ENCODE assay signal across 16 cellular contexts in the genomic region with DNA sequence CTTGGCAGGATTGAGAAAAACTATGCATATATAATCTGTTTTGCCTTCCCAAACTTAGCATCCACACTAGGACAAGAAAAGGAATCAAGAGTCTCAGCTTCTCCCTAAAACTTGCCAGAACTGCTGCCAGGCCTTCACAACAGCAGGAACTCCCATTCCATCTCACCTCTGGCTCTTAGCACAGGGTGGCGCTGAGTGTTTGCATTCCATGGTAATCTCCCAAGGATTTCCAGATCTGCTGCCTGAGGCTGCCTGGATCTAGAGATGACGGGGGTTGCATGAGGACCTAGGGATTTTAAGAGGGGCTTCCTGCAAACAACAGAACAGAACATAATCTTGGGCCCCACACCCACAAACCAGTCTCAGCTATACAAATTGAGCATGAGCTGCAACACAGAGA.
DNase-seq lines count a peak whose midpoint lies in the region; ATAC-seq and TF ChIP-seq lines count a peak whose summit lies in the region.
"Had no signal": no experiment of that assay in that cellular context is flagged by ENCODE, and none has a peak within 500 bp of the region (broad histone marks: within the 10 kb centered on the region; RNA-seq: fewer than 3 reads in every experiment).

No MANE protein-coding gene starts in this region.

- peak overlapping the region; percentile 55 for H3K27ac Mint-ChIP-seq in endodermal cell
- H3K27ac Mint-ChIP-seq: CD8-positive, alpha-beta T cell; HFFc6 had no signal

- H3K27me3 ChIP-seq in endodermal cell (ENCODE audit: control insufficient read depth, insufficient read depth, low read length, poor library complexity, severe bottlenecking) = no peaks in the 10 kb centered on the region
- H3K27me3 ChIP-seq: BLaER1 had no signal

- H3K27ac ChIP-seq in endodermal cell (ENCODE audit: low read depth, low read length) = no peak overlapping the region
- H3K27ac ChIP-seq: BLaER1 had no signal

- 53 to 79% methylated on average over 2 of the region's 2 CpGs for WGBS in endodermal cell (ENCODE audit: insufficient coverage in 1 of 2, insufficient read length in 1 of 2), 2 experiments

- DNase-seq in NCI-H82 (lab: John Stamatoyannopoulos, UW) (peak; percentile 19), NCI-H82 treated with DMSO at 0.1 percent for 48 hours (lab: John Stamatoyannopoulos, UW; ENCODE audit: unreplicated experiment) (no peak), HT-29 (ENCODE audit: low spot score) (peak; percentile 15), endodermal cell (peak; percentile 86), middle frontal gyrus (ENCODE audit: extremely low spot score, low spot score) (peak; percentile 24), T1000 (lab: John Stamatoyannopoulos, UW) (no peak)
- DNase-seq in activated CD4-positive, CD25-positive, alpha-beta regulatory T cell (lab: John Stamatoyannopoulos, UW) = no peak
- DNase-seq: CD8-positive, alpha-beta T cell; DMS79 treated with DMSO at 0.1 percent for 48 hours; GOT3; HFFc6; NCI-H1694; NCI-H2107; NCI-H345 had no signal

- no peak for ATAC-seq in GM21723 (IDR thresholded peaks at IDR 0.05; ENCODE audit: unreplicated experiment)
- ATAC-seq: CD8-positive, alpha-beta T cell had no signal

- peaks cover 22% of the 10 kb centered on the region for H3K4me1 Mint-ChIP-seq in endodermal cell

- no peak overlapping the region for H3K4me3 ChIP-seq in endodermal cell (ENCODE audit: low read length)
- H3K4me3 ChIP-seq: BLaER1 had no signal

- no peak overlapping the region for H3K4me3 Mint-ChIP-seq in endodermal cell
- H3K4me3 Mint-ChIP-seq: CD8-positive, alpha-beta T cell; HFFc6 had no signal

- no peaks in the 10 kb centered on the region for H3K4me1 ChIP-seq in endodermal cell (ENCODE audit: control insufficient read depth, insufficient read depth, low read length)
- H3K4me1 ChIP-seq: BLaER1 had no signal

- H3K27me3 Mint-ChIP-seq in endodermal cell (ENCODE audit: insufficient read depth) = no peaks in the 10 kb centered on the region

- H3K36me3 ChIP-seq in endodermal cell (ENCODE audit: control insufficient read depth, insufficient read depth, low read length) = no peaks in the 10 kb centered on the region
- H3K36me3 ChIP-seq: BLaER1 had no signal

- no peaks in the 10 kb centered on the region for H3K36me3 Mint-ChIP-seq in endodermal cell (ENCODE audit: low read depth)
- H3K36me3 Mint-ChIP-seq: CD8-positive, alpha-beta T cell had no signal

- TF ChIP-seq CTCF in endodermal cell (conservative IDR thresholded peaks at IDR 0.05) = peak; percentile 54

- H3K9ac ChIP-seq in endodermal cell (ENCODE audit: extremely low read depth, low read length, poor library complexity, severe bottlenecking) = no peak overlapping the region
- H3K9ac ChIP-seq: BLaER1 had no signal

- peaks cover 6% of the 10 kb centered on the region for H3K9me3 ChIP-seq in endodermal cell (ENCODE audit: control insufficient read depth, low read length)

- H3K9me3 Mint-ChIP-seq in endodermal cell = peaks cover 3% of the 10 kb centered on the region

Comparison
In these comparisons a context has a peak if more than half of its experiments do, and no peak if none do; other contexts are left out.
1. DNase-seq: peak in NCI-H82 (single experiment), HT-29 (single experiment), endodermal cell (single experiment) and middle frontal gyrus (single experiment); none in NCI-H82 treated with DMSO at 0.1 percent for 48 hours (single experiment), activated CD4-positive, CD25-positive, alpha-beta regulatory T cell (0 of 4) and T1000 (single experiment).